In the genomic region with DNA sequence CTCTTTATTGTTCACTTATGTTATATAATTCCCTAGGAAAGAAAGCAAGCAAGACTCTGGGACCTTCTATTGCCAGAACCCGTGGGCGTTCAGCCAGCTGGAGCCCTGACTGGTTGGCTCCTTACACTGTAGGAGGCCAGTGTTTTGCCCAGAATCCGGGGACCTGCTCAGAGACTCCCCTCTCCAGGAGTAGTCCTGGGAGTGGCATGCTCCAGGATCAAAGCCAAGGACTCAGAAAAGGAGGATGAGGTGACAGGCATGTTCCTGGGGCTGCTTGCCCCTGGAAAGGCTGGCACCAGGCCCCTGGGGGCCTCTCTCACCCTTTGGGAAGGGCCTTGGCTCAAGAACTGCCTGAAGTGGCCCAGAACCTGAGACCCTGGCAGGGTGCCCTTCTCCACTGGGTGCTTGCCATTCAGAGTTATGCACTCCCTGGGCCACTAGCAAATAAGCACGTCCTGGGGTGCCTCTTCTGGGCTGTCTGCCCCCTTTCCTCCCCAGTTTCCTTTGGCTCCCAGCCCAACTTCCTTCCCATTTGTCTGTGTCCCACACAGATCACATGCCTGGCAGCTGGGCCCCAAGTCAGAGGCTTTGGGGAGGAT, we compare ENCODE assay signal across 8 cellular contexts. TPM values are rescaled to one million over a fixed set of nuclear protein-coding genes. Genes with fewer than 3 reads are reported as not detected.
DNase-seq lines count a peak whose midpoint lies in the region; ATAC-seq, FAIRE-seq and TF ChIP-seq lines count a peak whose summit lies in the region.

No MANE protein-coding gene starts in this region.

- WGBS in IMR-90 (ENCODE audit: extremely low coverage in 2 of 2, insufficient read length in 1 of 2), 2 experiments, result no CpG with 5 or more reads among the region's 4 CpGs

- H3K36me3 Mint-ChIP-seq in WTC11, result no peaks in the 10 kb centered on the region
- no peaks in the 10 kb centered on the region for H3K36me3 Mint-ChIP-seq in immature natural killer cell

- H3K56ac ChIP-seq in IMR-90 (ENCODE audit: extremely low read depth, insufficient read depth, low read length), result no peak overlapping the region

- no peaks in the 10 kb centered on the region for H3K79me2 ChIP-seq in keratinocyte (ENCODE audit: control insufficient read depth, insufficient read depth, low read length)

- H3K9me1 ChIP-seq in IMR-90 (ENCODE audit: insufficient read depth, low read length) (peaks cover 3% of the 10 kb centered on the region; the same call in 1 of the 2 replicates), keratinocyte (ENCODE audit: control insufficient read depth, extremely low read depth, insufficient read depth, low read length) (no peaks in the 10 kb centered on the region)

- H3K9ac ChIP-seq in IMR-90 (ENCODE audit: low read depth, low read length) (no peak overlapping the region), keratinocyte (ENCODE audit: control insufficient read depth, extremely low read depth, insufficient read depth, low read length) (peak overlapping the region; percentile 4)

- intact Hi-C loops in IMR-90 (cut with micrococcal nuclease), result no loop called here

- no TSS peak for BruUV-seq in IMR-90 (replicated peaks; lab: Mats Ljungman, UMichigan)

- H3K23ac ChIP-seq in IMR-90 (ENCODE audit: low read depth, low read length), result no peak overlapping the region

- H2BK5ac ChIP-seq in IMR-90 (ENCODE audit: low read depth, low read length, poor library complexity, severe bottlenecking), result no peak overlapping the region

- H3K9me3 ChIP-seq in IMR-90 (ENCODE audit: control insufficient read depth, insufficient read depth, low read length) (no peaks in the 10 kb centered on the region), keratinocyte (ENCODE audit: control insufficient read depth, low read depth, low read length) (no peaks in the 10 kb centered on the region)

- H3K14ac ChIP-seq in IMR-90 (replicated peaks; ENCODE audit: low read depth, low read length), result no peak overlapping the region

- H3K4me3 Mint-ChIP-seq in WTC11, result no peak overlapping the region
- no peak overlapping the region for H3K4me3 Mint-ChIP-seq in immature natural killer cell

- no peak overlapping the region for H2AK5ac ChIP-seq in IMR-90 (ENCODE audit: low read depth, low read length)

- peak; percentile 41 for DNase-seq in IMR-90
- peak; percentile 43 for DNase-seq in astrocyte of the spinal cord (ENCODE audit: low read depth, low spot score)
- DNase-seq in keratinocyte (ENCODE audit: low read depth, low spot score), result no peak
- peak in 45 of 49 donors; percentile 22 to 100 (median 82) for DNase-seq in substantia nigra (lab: John Stamatoyannopoulos, UW)
- DNase-seq in NCI-H1417 (lab: John Stamatoyannopoulos, UW), result no peak
- DNase-seq in COLO829 (ENCODE audit: low spot score), result no peak
- DNase-seq in WTC11 (ENCODE audit: low spot score), result no peak
- no peak for DNase-seq in immature natural killer cell

- H3K79me1 ChIP-seq in IMR-90 (ENCODE audit: low read depth in 1 of 2, low read length in 2 of 2), result no peaks in the 10 kb centered on the region

- ATAC-seq in IMR-90 (ENCODE audit: low read depth), result peak; percentile 41; the same call in 1 of the 2 replicates
- ATAC-seq in WTC11, result no peak

- H3K4me2 ChIP-seq in IMR-90 (ENCODE audit: low read depth, low read length), result no peak overlapping the region
- no peak overlapping the region for H3K4me2 ChIP-seq in keratinocyte (ENCODE audit: control insufficient read depth, extremely low read depth, insufficient read depth, low read depth, low read length)

- H2AK9ac ChIP-seq in IMR-90 (replicated peaks; ENCODE audit: low read depth, low read length, poor library complexity), result no peak overlapping the region

- H3K4ac ChIP-seq in IMR-90 (ENCODE audit: low read depth, low read length), result no peak overlapping the region

- no peak for FAIRE-seq in keratinocyte (lab: Jason Lieb, UNC)

- no peak overlapping the region for H4K8ac ChIP-seq in IMR-90 (ENCODE audit: low read depth in 2 of 2, low read length in 2 of 2)

- no peak overlapping the region for H3K4me3 ChIP-seq in IMR-90 (ENCODE audit: insufficient read depth, low read depth, low read length)
- H3K4me3 ChIP-seq in astrocyte of the spinal cord (ENCODE audit: low read depth, low read length), result no peak overlapping the region
- no peak overlapping the region for H3K4me3 ChIP-seq in keratinocyte (ENCODE audit: control insufficient read depth in 2 of 3, extremely low read depth in 1 of 3, insufficient read depth in 2 of 3, low read depth in 1 of 3, low read length in 3 of 3)

- TF ChIP-seq CTCF in IMR-90 (conservative IDR thresholded peaks at IDR 0.05; ENCODE audit: low read depth, low read length), result no peak
- TF ChIP-seq CTCF in astrocyte of the spinal cord (IDR thresholded peaks at IDR 0.05; ENCODE audit: low read depth, low read length), result no peak
- TF ChIP-seq CTCF in keratinocyte (optimal IDR thresholded peaks at IDR 0.05 in 1 of 3, IDR thresholded peaks at IDR 0.05 in 1 of 3, conservative IDR thresholded peaks at IDR 0.05 in 1 of 3; ENCODE audit: extremely low read depth in 1 of 3, insufficient read depth in 2 of 3, low read length in 3 of 3), result no peak
- no peak for TF ChIP-seq CTCF in WTC11 (IDR thresholded peaks at IDR 0.05)

- CTCF ChIA-PET in IMR-90 (lab: Yijun Ruan, JAX), result no interaction called here
- CTCF ChIA-PET in WTC11 (lab: Charles Lee), result interaction anchor here (1.5 to 1.7 kb wide), 1 partner anchor 10 kb away, joined by 5 to 6 read pairs; no protein-coding TSS in a partner anchor

- H3K36me3 ChIP-seq in IMR-90 (ENCODE audit: control insufficient read depth, insufficient read depth, low read length) (no peaks in the 10 kb centered on the region), keratinocyte (ENCODE audit: control insufficient read depth in 2 of 2, extremely low read depth in 1 of 2, insufficient read depth in 2 of 2, low read length in 2 of 2) (no peaks in the 10 kb centered on the region)

- no peaks in the 10 kb centered on the region for H4K20me1 ChIP-seq in IMR-90 (ENCODE audit: insufficient read depth, low read length)
- H4K20me1 ChIP-seq in keratinocyte (ENCODE audit: control insufficient read depth, extremely low read depth, insufficient read depth, low read length), result no peaks in the 10 kb centered on the region

- POLR2A ChIA-PET in IMR-90 (lab: Charles Lee; ENCODE audit: unreplicated experiment) (no interaction called here), WTC11 (lab: Charles Lee) (no interaction called here)

- H3K27ac ChIP-seq in IMR-90 (ENCODE audit: insufficient read depth, low read length) (no peak overlapping the region), keratinocyte (ENCODE audit: control insufficient read depth, insufficient read depth, low read length) (peak overlapping the region; percentile 16), substantia nigra (ENCODE audit: low read depth, low read length, poor library complexity, severe bottlenecking) (peak overlapping the region; percentile 74)

- H3K4me1 Mint-ChIP-seq in WTC11, result peaks cover 4% of the 10 kb centered on the region
- H3K4me1 Mint-ChIP-seq in immature natural killer cell, result no peaks in the 10 kb centered on the region

- H2BK20ac ChIP-seq in IMR-90 (ENCODE audit: low read depth, low read length), result no peak overlapping the region

- H3K27ac Mint-ChIP-seq in WTC11 (no peak overlapping the region), immature natural killer cell (no peak overlapping the region)

- H3K27me3 Mint-ChIP-seq in WTC11 (ENCODE audit: low read depth), result no peaks in the 10 kb centered on the region
- H3K27me3 Mint-ChIP-seq in immature natural killer cell (ENCODE audit: low read depth in 3 of 3), result peaks cover 3 to 17% (median 3%) of the 10 kb centered on the region in 3 donors

- H3K18ac ChIP-seq in IMR-90 (ENCODE audit: low read depth, low read length), result no peak overlapping the region

- dilution Hi-C loops in IMR-90 (cut with HindIII; ENCODE audit: low sequenced_read_pairs, unreplicated experiment) (no loop called here), keratinocyte (cut with MboI; ENCODE audit: extremely low pct_ligation_motif_present, low sequenced_read_pairs) (no loop called here)

- no peak overlapping the region for H4K91ac ChIP-seq in IMR-90 (ENCODE audit: insufficient read depth, low read depth, low read length)

- TF ChIP-seq RAD21 in IMR-90 (IDR thresholded peaks at IDR 0.05; ENCODE audit: low read length), result no peak

- H3K27me3 ChIP-seq in IMR-90 (ENCODE audit: control insufficient read depth, insufficient read depth, low read length) (no peaks in the 10 kb centered on the region; the same call in 1 of the 2 replicates), keratinocyte (ENCODE audit: control insufficient read depth, extremely low read depth, insufficient read depth, low read length) (no peaks in the 10 kb centered on the region)

- H2BK15ac ChIP-seq in IMR-90 (ENCODE audit: low read depth, low read length), result no peak overlapping the region

- H3K9me3 Mint-ChIP-seq in WTC11 (no peaks in the 10 kb centered on the region), immature natural killer cell (no peaks in the 10 kb centered on the region)

- H2BK120ac ChIP-seq in IMR-90 (ENCODE audit: low read depth, low read length), result no peak overlapping the region

- in situ Hi-C loops in IMR-90 (cut with MboI; ENCODE audit: low sequenced_read_pairs), result no loop called here
- in situ Hi-C loops in astrocyte of the spinal cord (cut with HindIII; ENCODE audit: low sequenced_read_pairs), result no loop called here

- H2AFZ ChIP-seq in IMR-90 (replicated peaks; ENCODE audit: low read length, poor library complexity), result peak overlapping the region; percentile 9
- H2AFZ ChIP-seq in keratinocyte (ENCODE audit: control insufficient read depth, low read length), result peak overlapping the region; percentile 18

- H3K4me1 ChIP-seq in IMR-90 (ENCODE audit: control insufficient read depth, insufficient read depth, low read length) (peaks cover 2% of the 10 kb centered on the region; the same call in 1 of the 2 replicates), keratinocyte (ENCODE audit: control insufficient read depth, extremely low read depth, insufficient read depth, low read length) (peaks cover 33% of the 10 kb centered on the region)

- TF ChIP-seq POLR2A in IMR-90 (IDR thresholded peaks at IDR 0.05; ENCODE audit: low read depth, low read length), result no peak

- H4K5ac ChIP-seq in IMR-90 (ENCODE audit: low read depth, low read length), result no peak overlapping the region

RNA-seq across cellular contexts. Expression of a gene that starts 19.5 kb away (rescaled TPM):
- total RNA-seq in IMR-90 (2012; rRNA removed) (8.1 and 15.4 TPM in 2 replicates), WTC11 (2021) (48.1 to 60.1 TPM (median 55.8 TPM) in 3 replicates)
- polyA plus RNA-seq in IMR-90 (2012; rRNA removed) (8.3 and 9.4 TPM in 2 replicates), keratinocyte (6.5 to 8.4 TPM (median 7.4 TPM) in 3 replicates), immature natural killer cell (1 to 10 TPM in 2 of 3 donors, not detected in 1; 1.6 to 2.5 TPM)
- 6.1 and 8.3 TPM in 2 replicates for polyA plus RNA-seq in IMR-90 (2012; cell fraction: cytosol; rRNA removed)
- polyA plus RNA-seq in IMR-90 (2012; cell fraction: nucleus; rRNA removed; ENCODE audit: low replicate concordance), result 6.6 and 6.9 TPM in 2 replicates
- polyA plus RNA-seq in keratinocyte (2011; ENCODE audit: low read depth), result 13.4 TPM
- polyA plus RNA-seq in keratinocyte (2011; cell fraction: cytosol; rRNA removed), result 7.0 and 10.3 TPM in 2 replicates
- 9.9 and 11.9 TPM in 2 replicates for polyA plus RNA-seq in keratinocyte (2011; cell fraction: nucleus; rRNA removed)
- 5.7 and 20.9 TPM in 2 replicates for polyA plus RNA-seq in keratinocyte (2012; ENCODE audit: low replicate concordance)
- 9.7 to 24.6 TPM (median 10.8 TPM) in 3 replicates for polyA minus RNA-seq in keratinocyte
- 15.9 TPM for polyA minus RNA-seq in keratinocyte (2011; cell fraction: cytosol; rRNA and poly(A)+ RNA removed)
- 10.2 and 13.2 TPM in 2 replicates for polyA minus RNA-seq in keratinocyte (2011; cell fraction: nucleus; rRNA and poly(A)+ RNA removed)

RNA-seq across cellular contexts. Expression of a gene that starts 32.0 kb away (rescaled TPM):
- 30.1 and 79.7 TPM in 2 replicates for total RNA-seq in IMR-90 (2012; rRNA removed)
- 66.5 and 77.1 TPM in 2 replicates for polyA plus RNA-seq in IMR-90 (2012; rRNA removed)
- 45.2 and 71.7 TPM in 2 replicates for polyA plus RNA-seq in IMR-90 (2012; cell fraction: cytosol; rRNA removed)
- polyA plus RNA-seq in IMR-90 (2012; cell fraction: nucleus; rRNA removed; ENCODE audit: low replicate concordance), result 23.0 and 23.3 TPM in 2 replicates
- polyA plus RNA-seq in keratinocyte, result 139 to 252 TPM (median 161 TPM) in 3 replicates
- polyA plus RNA-seq in keratinocyte (2011; ENCODE audit: low read depth), result 328 TPM
- 225 and 344 TPM in 2 replicates for polyA plus RNA-seq in keratinocyte (2011; cell fraction: cytosol; rRNA removed)
- 141 and 287 TPM in 2 replicates for polyA plus RNA-seq in keratinocyte (2011; cell fraction: nucleus; rRNA removed)
- 176 and 274 TPM in 2 replicates for polyA plus RNA-seq in keratinocyte (2012; ENCODE audit: low replicate concordance)
- polyA minus RNA-seq in keratinocyte, result 27.3 to 149 TPM (median 105 TPM) in 3 replicates
- polyA minus RNA-seq in keratinocyte (2011; cell fraction: cytosol; rRNA and poly(A)+ RNA removed), result 202 TPM
- 73.4 and 110 TPM in 2 replicates for polyA minus RNA-seq in keratinocyte (2011; cell fraction: nucleus; rRNA and poly(A)+ RNA removed)
- 127 to 142 TPM (median 132 TPM) in 3 replicates for total RNA-seq in WTC11 (2021)
- 10 to 100 TPM; 69.9 to 85.2 (median 80.5) TPM for polyA plus RNA-seq in immature natural killer cell

Comparison
In these comparisons a context has a peak if more than half of its experiments do, and no peak if none do; other contexts are left out.
1. DNase-seq: peak in IMR-90 (single experiment), astrocyte of the spinal cord (single experiment) and substantia nigra (45 of 49); none in keratinocyte (single experiment), NCI-H1417 (0 of 3), COLO829 (single experiment), WTC11 (single experiment) and immature natural killer cell (0 of 3).